8 cellular contexts compared by ENCODE assay signal in the genomic region with DNA sequence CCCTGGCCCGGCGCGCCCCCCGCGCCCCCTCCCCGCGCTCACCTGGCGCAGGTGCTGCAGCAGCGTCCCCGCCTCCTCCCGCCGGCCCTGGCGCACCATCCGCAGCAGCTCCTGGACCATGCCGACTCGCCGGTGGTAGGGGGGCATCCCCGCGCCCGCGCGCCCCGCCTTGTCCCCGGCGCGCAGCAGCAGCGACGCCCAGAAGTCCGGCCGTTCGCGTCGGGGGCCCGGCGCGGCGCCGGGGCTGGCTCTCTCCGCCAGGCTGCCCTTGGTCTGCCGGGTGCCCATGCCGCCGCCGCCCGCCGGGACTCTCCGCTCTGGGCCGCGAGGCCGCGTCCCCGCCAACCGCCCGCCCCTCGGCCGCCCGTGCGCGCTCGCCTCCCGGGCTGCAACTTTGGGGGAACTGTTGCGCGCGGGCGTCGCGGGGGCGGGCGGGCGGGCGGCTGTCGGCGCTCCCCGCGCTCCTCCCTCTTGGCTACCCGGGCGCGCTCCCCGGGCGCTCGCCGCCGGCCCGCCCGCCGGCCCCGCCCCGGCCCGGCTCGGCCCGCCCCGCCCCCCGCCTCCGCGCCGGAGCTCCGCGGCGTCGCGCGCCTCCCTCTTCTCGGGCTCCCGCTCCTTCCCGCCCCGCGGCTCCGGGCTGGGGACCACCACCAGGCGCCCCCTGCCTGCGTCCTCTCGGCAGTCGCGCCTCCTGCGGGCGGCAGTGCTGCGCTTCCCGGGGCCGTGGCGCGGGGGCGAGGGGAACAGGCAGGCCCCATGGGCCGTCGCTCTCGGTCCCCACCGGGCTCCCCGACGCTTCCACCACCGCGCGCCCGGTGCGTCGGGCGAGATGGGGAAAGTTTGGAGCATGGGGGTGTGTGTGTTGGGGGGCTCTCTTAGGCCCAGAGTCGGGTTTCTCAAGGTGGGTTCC.
DNase-seq lines count a peak whose midpoint lies in the region; ATAC-seq and TF ChIP-seq lines count a peak whose summit lies in the region.

A gene with protein sequence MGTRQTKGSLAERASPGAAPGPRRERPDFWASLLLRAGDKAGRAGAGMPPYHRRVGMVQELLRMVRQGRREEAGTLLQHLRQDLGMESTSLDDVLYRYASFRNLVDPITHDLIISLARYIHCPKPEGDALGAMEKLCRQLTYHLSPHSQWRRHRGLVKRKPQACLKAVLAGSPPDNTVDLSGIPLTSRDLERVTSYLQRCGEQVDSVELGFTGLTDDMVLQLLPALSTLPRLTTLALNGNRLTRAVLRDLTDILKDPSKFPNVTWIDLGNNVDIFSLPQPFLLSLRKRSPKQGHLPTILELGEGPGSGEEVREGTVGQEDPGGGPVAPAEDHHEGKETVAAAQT (minus strand): TSS at position 491 of the 910 bp plus-strand sequence. CDS start 203 bp downstream, at position 288.

- H3K27ac Mint-ChIP-seq in central memory CD8-positive, alpha-beta T cell (ENCODE audit: low read depth) = no peak within 1 kb of the TSS

- peaks cover 1% of the 10 kb centered on the region for H3K36me3 Mint-ChIP-seq in central memory CD8-positive, alpha-beta T cell (ENCODE audit: insufficient read depth)

- H3K4me3 ChIP-seq in WI38 (ENCODE audit: low read depth, low read length) = peak within 1 kb of the TSS; percentile 53

- peak; percentile 91 for DNase-seq in GM10266 (ENCODE audit: extremely low spot score)
- DNase-seq in HuH-7.5 (ENCODE audit: low spot score) = peak; percentile 49
- no peak for DNase-seq in central memory CD8-positive, alpha-beta T cell (ENCODE audit: low spot score in 2 of 2)
- peak; percentile 88 for DNase-seq in left kidney (ENCODE audit: low read depth, low spot score)
- DNase-seq in stimulated activated CD4-positive, alpha-beta T cell treated with anti-CD3 and anti-CD28 coated beads, Interleukin-2, amount 100 ng/mL, for 4 hours (ENCODE audit: low read depth) = peak; percentile 42
- no peak for DNase-seq in DMS114 treated with DMSO at 0.1 percent for 48 hours (lab: John Stamatoyannopoulos, UW; ENCODE audit: unreplicated experiment)
- DNase-seq in cortex of kidney (lab: John Stamatoyannopoulos, UW) = no peak

- H3K27me3 Mint-ChIP-seq in central memory CD8-positive, alpha-beta T cell = no peaks in the 10 kb centered on the region

- peaks cover 13% of the 10 kb centered on the region for H3K4me1 Mint-ChIP-seq in central memory CD8-positive, alpha-beta T cell

- ATAC-seq in central memory CD8-positive, alpha-beta T cell (replicated peaks; ENCODE audit: extremely low read depth, poor library complexity, severe bottlenecking) = peak; percentile 86

- TF ChIP-seq CTCF in GM10266 (IDR thresholded peaks at IDR 0.05; ENCODE audit: control insufficient read depth, insufficient read depth, low read depth, missing control alignments) (peak; percentile 19), WI38 (IDR thresholded peaks at IDR 0.05; ENCODE audit: low read depth, low read length) (no peak)

- H3K4me3 Mint-ChIP-seq in central memory CD8-positive, alpha-beta T cell = peak within 1 kb of the TSS; percentile 75

- H3K9me3 Mint-ChIP-seq in central memory CD8-positive, alpha-beta T cell = no peaks in the 10 kb centered on the region

Comparison
In these comparisons a context has a peak if more than half of its experiments do, and no peak if none do; other contexts are left out.
1. DNase-seq: peak in GM10266 (single experiment), HuH-7.5 (single experiment), left kidney (single experiment) and stimulated activated CD4-positive, alpha-beta T cell treated with anti-CD3 and anti-CD28 coated beads, Interleukin-2, amount 100 ng/mL, for 4 hours (single experiment); none in central memory CD8-positive, alpha-beta T cell (0 of 2), DMS114 treated with DMSO at 0.1 percent for 48 hours (single experiment) and cortex of kidney (single experiment).